In the genomic region with DNA sequence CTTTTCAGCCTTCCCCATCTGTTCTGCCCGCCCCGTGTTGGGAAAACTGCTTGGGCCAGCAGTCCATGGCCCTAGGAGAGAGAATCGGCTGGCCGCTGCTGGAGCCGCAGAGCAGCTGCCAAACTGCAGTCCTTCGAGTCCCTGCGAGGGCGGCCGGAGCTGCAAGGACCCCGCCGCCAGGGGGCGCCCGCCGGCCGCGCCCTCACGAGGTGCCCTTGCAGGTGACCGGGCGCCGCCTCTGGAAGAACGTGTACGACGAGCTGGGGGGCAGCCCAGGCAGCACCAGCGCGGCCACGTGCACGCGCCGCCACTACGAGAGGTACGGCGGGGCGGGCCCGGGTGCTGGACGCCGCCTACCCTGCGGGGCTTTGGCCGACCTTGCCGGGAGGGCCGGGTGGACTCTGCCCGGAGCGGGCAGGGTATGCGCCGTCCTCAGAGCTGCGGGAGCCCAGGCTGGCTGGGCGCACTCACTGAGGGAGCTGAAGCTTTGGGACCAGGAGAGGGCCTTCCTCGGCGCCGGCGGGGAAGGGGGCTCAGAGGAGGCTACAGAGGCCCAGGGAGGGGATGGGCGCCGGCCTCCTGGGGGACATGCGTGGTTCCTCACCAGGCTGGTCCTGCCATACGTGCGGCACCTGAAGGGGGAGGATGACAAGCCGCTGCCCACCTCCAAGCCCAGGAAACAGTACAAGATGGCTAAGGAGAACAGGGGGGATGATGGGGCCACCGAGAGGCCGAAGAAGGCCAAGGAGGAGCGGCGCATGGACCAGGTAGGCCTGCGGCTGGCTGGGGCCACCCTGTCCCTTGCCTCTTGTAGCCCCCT, we compare ENCODE assay signal across 1 cellular context.
TF ChIP-seq lines count a peak whose summit lies in the region.

No MANE protein-coding gene starts in this region.

TF ChIP-seq in K562, 482 proteins besides CTCF, POLR2A, EP300 and RAD21 (continued from another document and continues in another):
- TF ChIP-seq STAT5A (IDR thresholded peaks at IDR 0.05; ENCODE audit: borderline replicate concordance, low read length) (no peak), MEF2D (tag; conservative IDR thresholded peaks at IDR 0.05; ENCODE audit: low read depth) (no peak), TARDBP (IDR thresholded peaks at IDR 0.05) (no peak), U2AF1 (optimal IDR thresholded peaks at IDR 0.05; ENCODE audit: low read depth, low read length) (no peak), NR4A1 (CRISPR knock-in tag; IDR thresholded peaks at IDR 0.05) (no peak), NR4A1 (tag; IDR thresholded peaks at IDR 0.05) (no peak), SNIP1 (IDR thresholded peaks at IDR 0.05; ENCODE audit: low read depth) (no peak), TCF3 (CRISPR knock-in tag; IDR thresholded peaks at IDR 0.05) (no peak), ZNF146 (CRISPR knock-in tag; IDR thresholded peaks at IDR 0.05; ENCODE audit: unreplicated experiment) (no peak), SMC3 (conservative IDR thresholded peaks at IDR 0.05; ENCODE audit: insufficient read depth, low read depth, low read length) (peak; percentile 80), CSDE1 (IDR thresholded peaks at IDR 0.05) (no peak), NR2C1 (IDR thresholded peaks at IDR 0.05) (no peak), NR2C1 (tag; IDR thresholded peaks at IDR 0.05) (no peak), MEIS2 (IDR thresholded peaks at IDR 0.05; ENCODE audit: partially characterized antibody) (no peak), HDAC2 (IDR thresholded peaks at IDR 0.05) (no peak), MECOM (CRISPR knock-in tag; IDR thresholded peaks at IDR 0.05) (no peak), FOSL1 (tag; conservative IDR thresholded peaks at IDR 0.05) (no peak), CEBPG (CRISPR knock-in tag; IDR thresholded peaks at IDR 0.05) (no peak), CEBPG (tag; conservative IDR thresholded peaks at IDR 0.05 in 1 of 2, IDR thresholded peaks at IDR 0.05 in 1 of 2) (no peak), U2AF2 (optimal IDR thresholded peaks at IDR 0.05; ENCODE audit: low read depth, low read length) (no peak), ELF4 (CRISPR knock-in tag; IDR thresholded peaks at IDR 0.05) (no peak), KDM4B (IDR thresholded peaks at IDR 0.05; ENCODE audit: borderline replicate concordance in 2 of 2, low read depth in 1 of 2) (0 out of 4 replicates have a peak, but pooled peaks of 1 of the 2 experiments have one; percentile 28), MXI1 (IDR thresholded peaks at IDR 0.05; ENCODE audit: low read depth, low read length) (no peak), ELF2 (CRISPR knock-in tag; IDR thresholded peaks at IDR 0.05) (no peak), SMARCC2 (IDR thresholded peaks at IDR 0.05; ENCODE audit: low read depth) (no peak), MEF2A (IDR thresholded peaks at IDR 0.05; ENCODE audit: control insufficient read depth, low read depth, low read length) (no peak), ZNF232 (CRISPR knock-in tag; IDR thresholded peaks at IDR 0.05) (no peak), HNRNPL (IDR thresholded peaks at IDR 0.05; ENCODE audit: low read depth, low read length) (peak; percentile 79), ARHGAP35 (IDR thresholded peaks at IDR 0.05; ENCODE audit: partially characterized antibody) (no peak), BRF1 (IDR thresholded peaks at IDR 0.05; ENCODE audit: borderline replicate concordance, extremely low read depth, insufficient read length) (no peak), SNRNP70 (optimal IDR thresholded peaks at IDR 0.05; ENCODE audit: low read depth, low read length) (no peak), IRF2 (CRISPR knock-in tag; IDR thresholded peaks at IDR 0.05) (no peak), BHLHE40 (IDR thresholded peaks at IDR 0.05; ENCODE audit: low read length) (peak; percentile 87), ZZZ3 (IDR thresholded peaks at IDR 0.05) (no peak), XRCC4 (IDR thresholded peaks at IDR 0.05; ENCODE audit: extremely low read depth, insufficient read depth, insufficient read length) (no peak), ZNF184 (CRISPR knock-in tag; IDR thresholded peaks at IDR 0.05) (no peak), NFATC3 (IDR thresholded peaks at IDR 0.05) (no peak)
- TF ChIP-seq, protein P1, sequence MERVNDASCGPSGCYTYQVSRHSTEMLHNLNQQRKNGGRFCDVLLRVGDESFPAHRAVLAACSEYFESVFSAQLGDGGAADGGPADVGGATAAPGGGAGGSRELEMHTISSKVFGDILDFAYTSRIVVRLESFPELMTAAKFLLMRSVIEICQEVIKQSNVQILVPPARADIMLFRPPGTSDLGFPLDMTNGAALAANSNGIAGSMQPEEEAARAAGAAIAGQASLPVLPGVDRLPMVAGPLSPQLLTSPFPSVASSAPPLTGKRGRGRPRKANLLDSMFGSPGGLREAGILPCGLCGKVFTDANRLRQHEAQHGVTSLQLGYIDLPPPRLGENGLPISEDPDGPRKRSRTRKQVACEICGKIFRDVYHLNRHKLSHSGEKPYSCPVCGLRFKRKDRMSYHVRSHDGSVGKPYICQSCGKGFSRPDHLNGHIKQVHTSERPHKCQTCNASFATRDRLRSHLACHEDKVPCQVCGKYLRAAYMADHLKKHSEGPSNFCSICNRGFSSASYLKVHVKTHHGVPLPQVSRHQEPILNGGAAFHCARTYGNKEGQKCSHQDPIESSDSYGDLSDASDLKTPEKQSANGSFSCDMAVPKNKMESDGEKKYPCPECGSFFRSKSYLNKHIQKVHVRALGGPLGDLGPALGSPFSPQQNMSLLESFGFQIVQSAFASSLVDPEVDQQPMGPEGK (CRISPR knock-in tag; IDR thresholded peaks at IDR 0.05; ENCODE audit: borderline replicate concordance) = no peak
- TF ChIP-seq, protein P2, sequence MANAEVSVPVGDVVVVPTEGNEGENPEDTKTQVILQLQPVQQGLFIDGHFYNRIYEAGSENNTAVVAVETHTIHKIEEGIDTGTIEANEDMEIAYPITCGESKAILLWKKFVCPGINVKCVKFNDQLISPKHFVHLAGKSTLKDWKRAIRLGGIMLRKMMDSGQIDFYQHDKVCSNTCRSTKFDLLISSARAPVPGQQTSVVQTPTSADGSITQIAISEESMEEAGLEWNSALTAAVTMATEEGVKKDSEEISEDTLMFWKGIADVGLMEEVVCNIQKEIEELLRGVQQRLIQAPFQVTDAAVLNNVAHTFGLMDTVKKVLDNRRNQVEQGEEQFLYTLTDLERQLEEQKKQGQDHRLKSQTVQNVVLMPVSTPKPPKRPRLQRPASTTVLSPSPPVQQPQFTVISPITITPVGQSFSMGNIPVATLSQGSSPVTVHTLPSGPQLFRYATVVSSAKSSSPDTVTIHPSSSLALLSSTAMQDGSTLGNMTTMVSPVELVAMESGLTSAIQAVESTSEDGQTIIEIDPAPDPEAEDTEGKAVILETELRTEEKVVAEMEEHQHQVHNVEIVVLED (CRISPR knock-in tag; IDR thresholded peaks at IDR 0.05) = no peak
- TF ChIP-seq, protein P3, sequence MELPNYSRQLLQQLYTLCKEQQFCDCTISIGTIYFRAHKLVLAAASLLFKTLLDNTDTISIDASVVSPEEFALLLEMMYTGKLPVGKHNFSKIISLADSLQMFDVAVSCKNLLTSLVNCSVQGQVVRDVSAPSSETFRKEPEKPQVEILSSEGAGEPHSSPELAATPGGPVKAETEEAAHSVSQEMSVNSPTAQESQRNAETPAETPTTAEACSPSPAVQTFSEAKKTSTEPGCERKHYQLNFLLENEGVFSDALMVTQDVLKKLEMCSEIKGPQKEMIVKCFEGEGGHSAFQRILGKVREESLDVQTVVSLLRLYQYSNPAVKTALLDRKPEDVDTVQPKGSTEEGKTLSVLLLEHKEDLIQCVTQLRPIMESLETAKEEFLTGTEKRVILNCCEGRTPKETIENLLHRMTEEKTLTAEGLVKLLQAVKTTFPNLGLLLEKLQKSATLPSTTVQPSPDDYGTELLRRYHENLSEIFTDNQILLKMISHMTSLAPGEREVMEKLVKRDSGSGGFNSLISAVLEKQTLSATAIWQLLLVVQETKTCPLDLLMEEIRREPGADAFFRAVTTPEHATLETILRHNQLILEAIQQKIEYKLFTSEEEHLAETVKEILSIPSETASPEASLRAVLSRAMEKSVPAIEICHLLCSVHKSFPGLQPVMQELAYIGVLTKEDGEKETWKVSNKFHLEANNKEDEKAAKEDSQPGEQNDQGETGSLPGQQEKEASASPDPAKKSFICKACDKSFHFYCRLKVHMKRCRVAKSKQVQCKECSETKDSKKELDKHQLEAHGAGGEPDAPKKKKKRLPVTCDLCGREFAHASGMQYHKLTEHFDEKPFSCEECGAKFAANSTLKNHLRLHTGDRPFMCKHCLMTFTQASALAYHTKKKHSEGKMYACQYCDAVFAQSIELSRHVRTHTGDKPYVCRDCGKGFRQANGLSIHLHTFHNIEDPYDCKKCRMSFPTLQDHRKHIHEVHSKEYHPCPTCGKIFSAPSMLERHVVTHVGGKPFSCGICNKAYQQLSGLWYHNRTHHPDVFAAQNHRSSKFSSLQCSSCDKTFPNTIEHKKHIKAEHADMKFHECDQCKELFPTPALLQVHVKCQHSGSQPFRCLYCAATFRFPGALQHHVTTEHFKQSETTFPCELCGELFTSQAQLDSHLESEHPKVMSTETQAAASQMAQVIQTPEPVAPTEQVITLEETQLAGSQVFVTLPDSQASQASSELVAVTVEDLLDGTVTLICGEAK (IDR thresholded peaks at IDR 0.05) = no peak
- TF ChIP-seq, protein P3 (CRISPR knock-in tag; IDR thresholded peaks at IDR 0.05) = no peak
- TF ChIP-seq, protein P4, sequence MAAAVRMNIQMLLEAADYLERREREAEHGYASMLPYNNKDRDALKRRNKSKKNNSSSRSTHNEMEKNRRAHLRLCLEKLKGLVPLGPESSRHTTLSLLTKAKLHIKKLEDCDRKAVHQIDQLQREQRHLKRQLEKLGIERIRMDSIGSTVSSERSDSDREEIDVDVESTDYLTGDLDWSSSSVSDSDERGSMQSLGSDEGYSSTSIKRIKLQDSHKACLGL (CRISPR knock-in tag; IDR thresholded peaks at IDR 0.05; ENCODE audit: borderline replicate concordance, poor library complexity, severe bottlenecking) = no peak
- TF ChIP-seq, protein P5, sequence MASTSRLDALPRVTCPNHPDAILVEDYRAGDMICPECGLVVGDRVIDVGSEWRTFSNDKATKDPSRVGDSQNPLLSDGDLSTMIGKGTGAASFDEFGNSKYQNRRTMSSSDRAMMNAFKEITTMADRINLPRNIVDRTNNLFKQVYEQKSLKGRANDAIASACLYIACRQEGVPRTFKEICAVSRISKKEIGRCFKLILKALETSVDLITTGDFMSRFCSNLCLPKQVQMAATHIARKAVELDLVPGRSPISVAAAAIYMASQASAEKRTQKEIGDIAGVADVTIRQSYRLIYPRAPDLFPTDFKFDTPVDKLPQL (IDR thresholded peaks at IDR 0.05; ENCODE audit: extremely low read depth, insufficient read length) = no peak
- TF ChIP-seq, protein P6, sequence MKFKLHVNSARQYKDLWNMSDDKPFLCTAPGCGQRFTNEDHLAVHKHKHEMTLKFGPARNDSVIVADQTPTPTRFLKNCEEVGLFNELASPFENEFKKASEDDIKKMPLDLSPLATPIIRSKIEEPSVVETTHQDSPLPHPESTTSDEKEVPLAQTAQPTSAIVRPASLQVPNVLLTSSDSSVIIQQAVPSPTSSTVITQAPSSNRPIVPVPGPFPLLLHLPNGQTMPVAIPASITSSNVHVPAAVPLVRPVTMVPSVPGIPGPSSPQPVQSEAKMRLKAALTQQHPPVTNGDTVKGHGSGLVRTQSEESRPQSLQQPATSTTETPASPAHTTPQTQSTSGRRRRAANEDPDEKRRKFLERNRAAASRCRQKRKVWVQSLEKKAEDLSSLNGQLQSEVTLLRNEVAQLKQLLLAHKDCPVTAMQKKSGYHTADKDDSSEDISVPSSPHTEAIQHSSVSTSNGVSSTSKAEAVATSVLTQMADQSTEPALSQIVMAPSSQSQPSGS (CRISPR knock-in tag; IDR thresholded peaks at IDR 0.05) = no peak
- TF ChIP-seq, protein P7, sequence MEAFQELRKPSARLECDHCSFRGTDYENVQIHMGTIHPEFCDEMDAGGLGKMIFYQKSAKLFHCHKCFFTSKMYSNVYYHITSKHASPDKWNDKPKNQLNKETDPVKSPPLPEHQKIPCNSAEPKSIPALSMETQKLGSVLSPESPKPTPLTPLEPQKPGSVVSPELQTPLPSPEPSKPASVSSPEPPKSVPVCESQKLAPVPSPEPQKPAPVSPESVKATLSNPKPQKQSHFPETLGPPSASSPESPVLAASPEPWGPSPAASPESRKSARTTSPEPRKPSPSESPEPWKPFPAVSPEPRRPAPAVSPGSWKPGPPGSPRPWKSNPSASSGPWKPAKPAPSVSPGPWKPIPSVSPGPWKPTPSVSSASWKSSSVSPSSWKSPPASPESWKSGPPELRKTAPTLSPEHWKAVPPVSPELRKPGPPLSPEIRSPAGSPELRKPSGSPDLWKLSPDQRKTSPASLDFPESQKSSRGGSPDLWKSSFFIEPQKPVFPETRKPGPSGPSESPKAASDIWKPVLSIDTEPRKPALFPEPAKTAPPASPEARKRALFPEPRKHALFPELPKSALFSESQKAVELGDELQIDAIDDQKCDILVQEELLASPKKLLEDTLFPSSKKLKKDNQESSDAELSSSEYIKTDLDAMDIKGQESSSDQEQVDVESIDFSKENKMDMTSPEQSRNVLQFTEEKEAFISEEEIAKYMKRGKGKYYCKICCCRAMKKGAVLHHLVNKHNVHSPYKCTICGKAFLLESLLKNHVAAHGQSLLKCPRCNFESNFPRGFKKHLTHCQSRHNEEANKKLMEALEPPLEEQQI (IDR thresholded peaks at IDR 0.05) = no peak
